18 cellular contexts compared by ENCODE assay signal in the genomic region with DNA sequence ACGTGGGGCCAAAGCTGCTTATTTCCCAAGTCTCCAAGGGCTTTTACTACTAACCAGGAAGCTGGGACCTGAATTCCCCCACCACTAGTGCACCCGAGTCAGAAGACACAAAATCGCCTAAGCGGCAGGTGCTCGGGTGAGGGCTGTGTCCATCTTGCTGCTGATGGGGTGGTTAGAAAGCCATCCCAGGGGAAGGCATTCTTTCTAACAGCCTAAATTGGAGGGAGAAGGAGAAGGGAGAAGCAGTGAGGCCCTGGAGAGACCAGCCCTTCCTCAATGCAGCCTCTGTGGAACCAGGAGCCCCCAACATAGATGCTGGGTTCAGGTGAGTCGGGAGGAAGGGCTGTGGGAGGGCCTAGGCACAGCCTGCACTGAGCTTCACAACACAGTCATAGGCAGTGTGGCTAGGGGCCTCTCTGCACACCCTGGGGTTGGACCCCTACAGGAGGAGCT. TPM values are rescaled to one million over a fixed set of nuclear protein-coding genes. Genes with fewer than 3 reads are reported as not detected.
DNase-seq lines count a peak whose midpoint lies in the region; ATAC-seq and TF ChIP-seq lines count a peak whose summit lies in the region.
"Had no signal": no experiment of that assay in that cellular context is flagged by ENCODE, and none has a peak within 500 bp of the region (broad histone marks: within the 10 kb centered on the region; RNA-seq: fewer than 3 reads in every experiment).

No MANE protein-coding gene starts in this region.

- H3K9me3 ChIP-seq in spleen, result no peaks in the 10 kb centered on the region

- H3K27ac ChIP-seq in spleen, result no peak overlapping the region
- H3K27ac ChIP-seq: GM23248, PC-9 had no signal

- no peak overlapping the region for H3K4me3 ChIP-seq in spleen
- H3K4me3 ChIP-seq: GM23248, PC-9 had no signal

- no peaks in the 10 kb centered on the region for H3K9me3 Mint-ChIP-seq in activated naive CD8-positive, alpha-beta T cell treated with anti-CD3 and anti-CD28 coated beads, Interleukin-2, amount 10 ng/mL, durations not matched to agents 7 days and 5 days
- no peaks in the 10 kb centered on the region for H3K9me3 Mint-ChIP-seq in activated naive CD8-positive, alpha-beta T cell treated with anti-CD3 and anti-CD28 coated beads, Interleukin-2, amount 50 U/mL, for 24 hours
- H3K9me3 Mint-ChIP-seq in chondrocyte (ENCODE audit: low read depth), result no peaks in the 10 kb centered on the region

- POLR2A ChIA-PET in activated naive CD8-positive, alpha-beta T cell treated with anti-CD3 and anti-CD28 coated beads, Interleukin-2, amount 10 ng/mL, durations not matched to agents 7 days and 5 days (lab: Charles Lee), result no interaction called here

- no peak for TF ChIP-seq POLR2A in spleen (IDR thresholded peaks at IDR 0.05)

- H3K27ac Mint-ChIP-seq in activated naive CD8-positive, alpha-beta T cell treated with anti-CD3 and anti-CD28 coated beads, Interleukin-2, amount 10 ng/mL, durations not matched to agents 7 days and 5 days, result no peak overlapping the region
- no peak overlapping the region for H3K27ac Mint-ChIP-seq in activated naive CD8-positive, alpha-beta T cell treated with anti-CD3 and anti-CD28 coated beads, Interleukin-2, amount 50 U/mL, for 24 hours
- no peak overlapping the region for H3K27ac Mint-ChIP-seq in chondrocyte (ENCODE audit: unreplicated experiment)

- H3K4me1 ChIP-seq in spleen, result no peaks in the 10 kb centered on the region

- intact Hi-C loops in spleen (cut with DNase I; ENCODE audit: low total_unique reads), result no loop called here

- no peaks in the 10 kb centered on the region for H3K36me3 ChIP-seq in spleen

- TF ChIP-seq CTCF in chondrocyte (IDR thresholded peaks at IDR 0.05) (no peak), spleen (IDR thresholded peaks at IDR 0.05 in 8 of 11, conservative IDR thresholded peaks at IDR 0.05 in 3 of 11) (no peak)

- H3K36me3 Mint-ChIP-seq in activated naive CD8-positive, alpha-beta T cell treated with anti-CD3 and anti-CD28 coated beads, Interleukin-2, amount 10 ng/mL, durations not matched to agents 7 days and 5 days, result no peaks in the 10 kb centered on the region
- H3K36me3 Mint-ChIP-seq in activated naive CD8-positive, alpha-beta T cell treated with anti-CD3 and anti-CD28 coated beads, Interleukin-2, amount 50 U/mL, for 24 hours (ENCODE audit: low read depth), result no peaks in the 10 kb centered on the region
- no peaks in the 10 kb centered on the region for H3K36me3 Mint-ChIP-seq in chondrocyte (ENCODE audit: low read depth)

- H3K27me3 ChIP-seq in spleen (replicated peaks in 1 of 7), result no peaks in the 10 kb centered on the region

- 78 to 93% (median 89%) methylated on average over 5 to 6 of the region's 6 CpGs for WGBS in spleen, 5 donors

- no peaks in the 10 kb centered on the region for H3K4me1 Mint-ChIP-seq in activated naive CD8-positive, alpha-beta T cell treated with anti-CD3 and anti-CD28 coated beads, Interleukin-2, amount 10 ng/mL, durations not matched to agents 7 days and 5 days
- H3K4me1 Mint-ChIP-seq in activated naive CD8-positive, alpha-beta T cell treated with anti-CD3 and anti-CD28 coated beads, Interleukin-2, amount 50 U/mL, for 24 hours, result no peaks in the 10 kb centered on the region
- H3K4me1 Mint-ChIP-seq in chondrocyte (ENCODE audit: low read depth), result no peaks in the 10 kb centered on the region

- DNase-seq in activated naive CD8-positive, alpha-beta T cell treated with anti-CD3 and anti-CD28 coated beads, Interleukin-2, amount 10 ng/mL, durations not matched to agents 7 days and 5 days, result peak; percentile 14
- no peak for DNase-seq in activated naive CD8-positive, alpha-beta T cell treated with anti-CD3 and anti-CD28 coated beads, Interleukin-2, amount 50 U/mL, for 24 hours
- DNase-seq in chondrocyte (ENCODE audit: low spot score), result peak; percentile 46
- DNase-seq in mesenteric fat pad (ENCODE audit: low spot score), result peak; percentile 67
- DNase-seq in spleen, result peak; percentile 64
- no peak for DNase-seq in NCI-H2171 treated with DMSO at 0.1 percent for 48 hours (lab: John Stamatoyannopoulos, UW)
- DNase-seq in NCI-H2081 (lab: John Stamatoyannopoulos, UW), result no peak
- DNase-seq: C1 segment of cervical spinal cord, DND-41, GM23248, KG1, NCI-H1417 treated with DMSO at 0.1 percent for 48 hours, NCI-H2029 treated with DMSO at 0.1 percent for 48 hours, NCI-H510A treated with DMSO at 0.1 percent for 48 hours, NCI-H82, PC-9 had no signal

- no peak overlapping the region for H3K4me3 Mint-ChIP-seq in activated naive CD8-positive, alpha-beta T cell treated with anti-CD3 and anti-CD28 coated beads, Interleukin-2, amount 10 ng/mL, durations not matched to agents 7 days and 5 days
- no peak overlapping the region for H3K4me3 Mint-ChIP-seq in activated naive CD8-positive, alpha-beta T cell treated with anti-CD3 and anti-CD28 coated beads, Interleukin-2, amount 50 U/mL, for 24 hours
- no peak overlapping the region for H3K4me3 Mint-ChIP-seq in chondrocyte (ENCODE audit: unreplicated experiment)

- H3K27me3 Mint-ChIP-seq in activated naive CD8-positive, alpha-beta T cell treated with anti-CD3 and anti-CD28 coated beads, Interleukin-2, amount 10 ng/mL, durations not matched to agents 7 days and 5 days, result no peaks in the 10 kb centered on the region
- H3K27me3 Mint-ChIP-seq in activated naive CD8-positive, alpha-beta T cell treated with anti-CD3 and anti-CD28 coated beads, Interleukin-2, amount 50 U/mL, for 24 hours, result no peaks in the 10 kb centered on the region
- H3K27me3 Mint-ChIP-seq in chondrocyte (ENCODE audit: low read depth), result no peaks in the 10 kb centered on the region

- ATAC-seq in activated naive CD8-positive, alpha-beta T cell treated with anti-CD3 and anti-CD28 coated beads, Interleukin-2, amount 10 ng/mL, durations not matched to agents 7 days and 5 days (ENCODE audit: low read depth), result no peak
- no peak for ATAC-seq in activated naive CD8-positive, alpha-beta T cell treated with anti-CD3 and anti-CD28 coated beads, Interleukin-2, amount 50 U/mL, for 24 hours
- ATAC-seq in HG02623 (IDR thresholded peaks at IDR 0.05; ENCODE audit: unreplicated experiment), result no peak
- ATAC-seq: HCT116 had no signal

RNA-seq across cellular contexts. Expression of a gene that starts 1.9 kb away (rescaled TPM):
- total RNA-seq in activated naive CD8-positive, alpha-beta T cell treated with anti-CD3 and anti-CD28 coated beads, Interleukin-2, amount 10 ng/mL, durations not matched to agents 7 days and 5 days, result 1 to 10 TPM in 1 of 2 experiments, under 1 TPM in 1; 0.82 to 1.0 TPM
- 1.5 to 1.7 TPM (median 1.7 TPM) in 3 replicates for total RNA-seq in chondrocyte
- total RNA-seq in mesenteric fat pad, result 0.39 TPM
- 1 to 10 TPM in 6 of 7 donors, under 1 TPM in 1; 0.50 to 4.9 (median 2.7) TPM for total RNA-seq in spleen
- polyA plus RNA-seq in spleen, result under 1 TPM; 0.21 to 0.74 (median 0.52) TPM

RNA-seq across cellular contexts. Expression of a gene that starts 24.8 kb away (rescaled TPM):
- total RNA-seq in activated naive CD8-positive, alpha-beta T cell treated with anti-CD3 and anti-CD28 coated beads, Interleukin-2, amount 10 ng/mL, durations not matched to agents 7 days and 5 days, result not detected
- 3.1 to 6.0 TPM (median 5.9 TPM) in 3 replicates for total RNA-seq in chondrocyte
- 3.8 TPM for total RNA-seq in mesenteric fat pad
- 1 to 10 TPM; 2.6 to 5.2 (median 4.2) TPM for total RNA-seq in spleen
- polyA plus RNA-seq in spleen, result 1 to 10 TPM in 1 of 3 donors, under 1 TPM in 2; 0.59 to 1.8 (median 0.85) TPM

Comparison
In these comparisons a context has a peak if more than half of its experiments do, and no peak if none do; other contexts are left out.
1. DNase-seq: peak in activated naive CD8-positive, alpha-beta T cell treated with anti-CD3 and anti-CD28 coated beads, Interleukin-2, amount 10 ng/mL, durations not matched to agents 7 days and 5 days (single experiment), chondrocyte (single experiment), mesenteric fat pad (single experiment) and spleen (single experiment); none in activated naive CD8-positive, alpha-beta T cell treated with anti-CD3 and anti-CD28 coated beads, Interleukin-2, amount 50 U/mL, for 24 hours (single experiment), NCI-H2171 treated with DMSO at 0.1 percent for 48 hours (single experiment) and NCI-H2081 (0 of 2).